1 cellular context compared by ENCODE assay signal in genomic region chr4:170685701-170686100, GRCh38.
TF ChIP-seq lines count a peak whose summit lies in the region.

No MANE protein-coding gene starts in this region.

TF ChIP-seq in GM23338, 12 proteins besides CTCF, POLR2A, EP300 and RAD21:
- peak; percentile 24; the same call in 1 of the 2 replicates for TF ChIP-seq ZNF462 (CRISPR knock-in tag; IDR thresholded peaks at IDR 0.05)
